ENCODE assay signal across 1 cellular context in the genomic region with DNA sequence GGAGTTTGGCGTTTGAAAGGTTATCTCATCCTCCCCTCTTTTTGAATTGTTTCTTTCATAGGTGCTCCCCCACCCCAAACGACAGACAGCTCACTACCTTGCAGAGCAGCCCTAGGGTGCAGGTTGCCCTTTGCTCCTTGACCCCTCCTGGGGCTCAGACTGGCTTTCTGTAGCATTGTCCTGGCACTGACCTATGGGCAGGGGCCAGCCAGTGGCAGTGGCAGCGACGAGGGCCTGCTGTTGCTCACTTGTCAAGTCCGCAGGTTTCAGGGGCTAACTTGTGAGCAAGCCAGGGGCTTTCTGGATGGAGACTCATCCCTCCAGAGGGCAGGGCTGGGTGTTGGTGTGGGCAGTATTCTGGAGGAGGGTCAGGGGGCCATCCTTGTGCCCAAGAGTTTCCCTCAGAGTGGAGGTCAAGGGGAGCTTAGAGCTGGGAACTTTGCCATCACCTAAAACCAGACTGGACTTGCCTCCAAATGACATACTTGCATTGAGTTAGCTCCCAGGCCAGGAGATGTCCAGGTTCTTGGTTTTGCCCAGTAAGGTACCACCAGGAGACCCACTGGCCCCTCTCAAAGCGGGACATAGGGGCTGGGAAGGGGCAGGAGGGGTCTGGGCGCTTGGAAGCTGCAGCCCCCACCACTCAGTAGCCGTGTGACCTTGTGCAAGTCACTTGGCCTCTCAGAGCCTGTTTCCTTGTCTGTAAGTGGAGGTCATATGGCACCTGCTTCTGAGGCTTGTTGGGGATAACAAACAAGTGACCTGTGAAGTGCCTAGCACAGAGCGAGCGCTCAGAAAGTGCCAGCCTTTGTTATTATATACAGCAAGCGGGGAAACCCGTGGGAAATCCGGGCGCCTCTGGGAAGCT.
A peak's percentile ranks its signal among the peaks of the same experiment; 100 is the strongest.
TF ChIP-seq lines count a peak whose summit lies in the region.

No MANE protein-coding gene starts in this region.

TF ChIP-seq in HepG2, 621 proteins besides CTCF, POLR2A, EP300 and RAD21 (continued from another document):
- TF ChIP-seq, protein P1, sequence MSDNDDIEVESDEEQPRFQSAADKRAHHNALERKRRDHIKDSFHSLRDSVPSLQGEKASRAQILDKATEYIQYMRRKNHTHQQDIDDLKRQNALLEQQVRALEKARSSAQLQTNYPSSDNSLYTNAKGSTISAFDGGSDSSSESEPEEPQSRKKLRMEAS (IDR thresholded peaks at IDR 0.05), result peak; percentile 29; the same call in 1 of the 2 replicates
- TF ChIP-seq REPIN1 (CRISPR knock-in tag; IDR thresholded peaks at IDR 0.05; ENCODE audit: borderline replicate concordance, low read depth), result 0 out of 2 replicates have a peak, but pooled peaks have one; percentile 18
- TF ChIP-seq, protein P2, sequence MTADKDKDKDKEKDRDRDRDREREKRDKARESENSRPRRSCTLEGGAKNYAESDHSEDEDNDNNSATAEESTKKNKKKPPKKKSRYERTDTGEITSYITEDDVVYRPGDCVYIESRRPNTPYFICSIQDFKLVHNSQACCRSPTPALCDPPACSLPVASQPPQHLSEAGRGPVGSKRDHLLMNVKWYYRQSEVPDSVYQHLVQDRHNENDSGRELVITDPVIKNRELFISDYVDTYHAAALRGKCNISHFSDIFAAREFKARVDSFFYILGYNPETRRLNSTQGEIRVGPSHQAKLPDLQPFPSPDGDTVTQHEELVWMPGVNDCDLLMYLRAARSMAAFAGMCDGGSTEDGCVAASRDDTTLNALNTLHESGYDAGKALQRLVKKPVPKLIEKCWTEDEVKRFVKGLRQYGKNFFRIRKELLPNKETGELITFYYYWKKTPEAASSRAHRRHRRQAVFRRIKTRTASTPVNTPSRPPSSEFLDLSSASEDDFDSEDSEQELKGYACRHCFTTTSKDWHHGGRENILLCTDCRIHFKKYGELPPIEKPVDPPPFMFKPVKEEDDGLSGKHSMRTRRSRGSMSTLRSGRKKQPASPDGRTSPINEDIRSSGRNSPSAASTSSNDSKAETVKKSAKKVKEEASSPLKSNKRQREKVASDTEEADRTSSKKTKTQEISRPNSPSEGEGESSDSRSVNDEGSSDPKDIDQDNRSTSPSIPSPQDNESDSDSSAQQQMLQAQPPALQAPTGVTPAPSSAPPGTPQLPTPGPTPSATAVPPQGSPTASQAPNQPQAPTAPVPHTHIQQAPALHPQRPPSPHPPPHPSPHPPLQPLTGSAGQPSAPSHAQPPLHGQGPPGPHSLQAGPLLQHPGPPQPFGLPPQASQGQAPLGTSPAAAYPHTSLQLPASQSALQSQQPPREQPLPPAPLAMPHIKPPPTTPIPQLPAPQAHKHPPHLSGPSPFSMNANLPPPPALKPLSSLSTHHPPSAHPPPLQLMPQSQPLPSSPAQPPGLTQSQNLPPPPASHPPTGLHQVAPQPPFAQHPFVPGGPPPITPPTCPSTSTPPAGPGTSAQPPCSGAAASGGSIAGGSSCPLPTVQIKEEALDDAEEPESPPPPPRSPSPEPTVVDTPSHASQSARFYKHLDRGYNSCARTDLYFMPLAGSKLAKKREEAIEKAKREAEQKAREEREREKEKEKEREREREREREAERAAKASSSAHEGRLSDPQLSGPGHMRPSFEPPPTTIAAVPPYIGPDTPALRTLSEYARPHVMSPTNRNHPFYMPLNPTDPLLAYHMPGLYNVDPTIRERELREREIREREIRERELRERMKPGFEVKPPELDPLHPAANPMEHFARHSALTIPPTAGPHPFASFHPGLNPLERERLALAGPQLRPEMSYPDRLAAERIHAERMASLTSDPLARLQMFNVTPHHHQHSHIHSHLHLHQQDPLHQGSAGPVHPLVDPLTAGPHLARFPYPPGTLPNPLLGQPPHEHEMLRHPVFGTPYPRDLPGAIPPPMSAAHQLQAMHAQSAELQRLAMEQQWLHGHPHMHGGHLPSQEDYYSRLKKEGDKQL (CRISPR knock-in tag; IDR thresholded peaks at IDR 0.05; ENCODE audit: low read depth), result no peak
- TF ChIP-seq, protein P3, sequence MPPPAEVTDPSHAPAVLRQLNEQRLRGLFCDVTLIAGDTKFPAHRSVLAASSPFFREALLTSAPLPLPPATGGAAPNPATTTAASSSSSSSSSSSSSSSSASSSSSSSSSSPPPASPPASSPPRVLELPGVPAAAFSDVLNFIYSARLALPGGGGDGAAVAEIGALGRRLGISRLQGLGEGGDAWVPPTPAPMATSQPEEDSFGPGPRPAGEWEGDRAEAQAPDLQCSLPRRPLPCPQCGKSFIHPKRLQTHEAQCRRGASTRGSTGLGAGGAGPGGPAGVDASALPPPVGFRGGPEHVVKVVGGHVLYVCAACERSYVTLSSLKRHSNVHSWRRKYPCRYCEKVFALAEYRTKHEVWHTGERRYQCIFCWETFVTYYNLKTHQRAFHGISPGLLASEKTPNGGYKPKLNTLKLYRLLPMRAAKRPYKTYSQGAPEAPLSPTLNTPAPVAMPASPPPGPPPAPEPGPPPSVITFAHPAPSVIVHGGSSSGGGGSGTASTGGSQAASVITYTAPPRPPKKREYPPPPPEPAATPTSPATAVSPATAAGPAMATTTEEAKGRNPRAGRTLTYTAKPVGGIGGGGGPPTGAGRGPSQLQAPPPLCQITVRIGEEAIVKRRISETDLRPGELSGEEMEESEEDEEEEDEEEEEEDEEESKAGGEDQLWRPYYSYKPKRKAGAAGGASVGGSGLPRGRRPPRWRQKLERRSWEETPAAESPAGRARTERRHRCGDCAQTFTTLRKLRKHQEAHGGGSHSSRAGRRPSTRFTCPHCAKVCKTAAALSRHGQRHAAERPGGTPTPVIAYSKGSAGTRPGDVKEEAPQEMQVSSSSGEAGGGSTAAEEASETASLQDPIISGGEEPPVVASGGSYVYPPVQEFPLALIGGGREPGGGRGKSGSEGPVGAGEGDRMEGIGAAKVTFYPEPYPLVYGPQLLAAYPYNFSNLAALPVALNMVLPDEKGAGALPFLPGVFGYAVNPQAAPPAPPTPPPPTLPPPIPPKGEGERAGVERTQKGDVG (CRISPR knock-in tag; IDR thresholded peaks at IDR 0.05; ENCODE audit: borderline replicate concordance), result 0 out of 2 replicates have a peak, but pooled peaks have one; percentile 18
- peak; percentile 86; the same call in 1 of the 2 replicates for TF ChIP-seq ZMYM3 (CRISPR knock-in tag; IDR thresholded peaks at IDR 0.05)
- TF ChIP-seq, protein P4, sequence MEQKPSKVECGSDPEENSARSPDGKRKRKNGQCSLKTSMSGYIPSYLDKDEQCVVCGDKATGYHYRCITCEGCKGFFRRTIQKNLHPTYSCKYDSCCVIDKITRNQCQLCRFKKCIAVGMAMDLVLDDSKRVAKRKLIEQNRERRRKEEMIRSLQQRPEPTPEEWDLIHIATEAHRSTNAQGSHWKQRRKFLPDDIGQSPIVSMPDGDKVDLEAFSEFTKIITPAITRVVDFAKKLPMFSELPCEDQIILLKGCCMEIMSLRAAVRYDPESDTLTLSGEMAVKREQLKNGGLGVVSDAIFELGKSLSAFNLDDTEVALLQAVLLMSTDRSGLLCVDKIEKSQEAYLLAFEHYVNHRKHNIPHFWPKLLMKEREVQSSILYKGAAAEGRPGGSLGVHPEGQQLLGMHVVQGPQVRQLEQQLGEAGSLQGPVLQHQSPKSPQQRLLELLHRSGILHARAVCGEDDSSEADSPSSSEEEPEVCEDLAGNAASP (CRISPR knock-in tag; IDR thresholded peaks at IDR 0.05; ENCODE audit: borderline replicate concordance), result 0 out of 2 replicates have a peak, but pooled peaks have one; percentile 33
- TF ChIP-seq, protein P5, sequence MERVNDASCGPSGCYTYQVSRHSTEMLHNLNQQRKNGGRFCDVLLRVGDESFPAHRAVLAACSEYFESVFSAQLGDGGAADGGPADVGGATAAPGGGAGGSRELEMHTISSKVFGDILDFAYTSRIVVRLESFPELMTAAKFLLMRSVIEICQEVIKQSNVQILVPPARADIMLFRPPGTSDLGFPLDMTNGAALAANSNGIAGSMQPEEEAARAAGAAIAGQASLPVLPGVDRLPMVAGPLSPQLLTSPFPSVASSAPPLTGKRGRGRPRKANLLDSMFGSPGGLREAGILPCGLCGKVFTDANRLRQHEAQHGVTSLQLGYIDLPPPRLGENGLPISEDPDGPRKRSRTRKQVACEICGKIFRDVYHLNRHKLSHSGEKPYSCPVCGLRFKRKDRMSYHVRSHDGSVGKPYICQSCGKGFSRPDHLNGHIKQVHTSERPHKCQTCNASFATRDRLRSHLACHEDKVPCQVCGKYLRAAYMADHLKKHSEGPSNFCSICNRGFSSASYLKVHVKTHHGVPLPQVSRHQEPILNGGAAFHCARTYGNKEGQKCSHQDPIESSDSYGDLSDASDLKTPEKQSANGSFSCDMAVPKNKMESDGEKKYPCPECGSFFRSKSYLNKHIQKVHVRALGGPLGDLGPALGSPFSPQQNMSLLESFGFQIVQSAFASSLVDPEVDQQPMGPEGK (CRISPR knock-in tag; IDR thresholded peaks at IDR 0.05), result peak; percentile 32; the same call in 1 of the 2 replicates
- TF ChIP-seq, protein P6, sequence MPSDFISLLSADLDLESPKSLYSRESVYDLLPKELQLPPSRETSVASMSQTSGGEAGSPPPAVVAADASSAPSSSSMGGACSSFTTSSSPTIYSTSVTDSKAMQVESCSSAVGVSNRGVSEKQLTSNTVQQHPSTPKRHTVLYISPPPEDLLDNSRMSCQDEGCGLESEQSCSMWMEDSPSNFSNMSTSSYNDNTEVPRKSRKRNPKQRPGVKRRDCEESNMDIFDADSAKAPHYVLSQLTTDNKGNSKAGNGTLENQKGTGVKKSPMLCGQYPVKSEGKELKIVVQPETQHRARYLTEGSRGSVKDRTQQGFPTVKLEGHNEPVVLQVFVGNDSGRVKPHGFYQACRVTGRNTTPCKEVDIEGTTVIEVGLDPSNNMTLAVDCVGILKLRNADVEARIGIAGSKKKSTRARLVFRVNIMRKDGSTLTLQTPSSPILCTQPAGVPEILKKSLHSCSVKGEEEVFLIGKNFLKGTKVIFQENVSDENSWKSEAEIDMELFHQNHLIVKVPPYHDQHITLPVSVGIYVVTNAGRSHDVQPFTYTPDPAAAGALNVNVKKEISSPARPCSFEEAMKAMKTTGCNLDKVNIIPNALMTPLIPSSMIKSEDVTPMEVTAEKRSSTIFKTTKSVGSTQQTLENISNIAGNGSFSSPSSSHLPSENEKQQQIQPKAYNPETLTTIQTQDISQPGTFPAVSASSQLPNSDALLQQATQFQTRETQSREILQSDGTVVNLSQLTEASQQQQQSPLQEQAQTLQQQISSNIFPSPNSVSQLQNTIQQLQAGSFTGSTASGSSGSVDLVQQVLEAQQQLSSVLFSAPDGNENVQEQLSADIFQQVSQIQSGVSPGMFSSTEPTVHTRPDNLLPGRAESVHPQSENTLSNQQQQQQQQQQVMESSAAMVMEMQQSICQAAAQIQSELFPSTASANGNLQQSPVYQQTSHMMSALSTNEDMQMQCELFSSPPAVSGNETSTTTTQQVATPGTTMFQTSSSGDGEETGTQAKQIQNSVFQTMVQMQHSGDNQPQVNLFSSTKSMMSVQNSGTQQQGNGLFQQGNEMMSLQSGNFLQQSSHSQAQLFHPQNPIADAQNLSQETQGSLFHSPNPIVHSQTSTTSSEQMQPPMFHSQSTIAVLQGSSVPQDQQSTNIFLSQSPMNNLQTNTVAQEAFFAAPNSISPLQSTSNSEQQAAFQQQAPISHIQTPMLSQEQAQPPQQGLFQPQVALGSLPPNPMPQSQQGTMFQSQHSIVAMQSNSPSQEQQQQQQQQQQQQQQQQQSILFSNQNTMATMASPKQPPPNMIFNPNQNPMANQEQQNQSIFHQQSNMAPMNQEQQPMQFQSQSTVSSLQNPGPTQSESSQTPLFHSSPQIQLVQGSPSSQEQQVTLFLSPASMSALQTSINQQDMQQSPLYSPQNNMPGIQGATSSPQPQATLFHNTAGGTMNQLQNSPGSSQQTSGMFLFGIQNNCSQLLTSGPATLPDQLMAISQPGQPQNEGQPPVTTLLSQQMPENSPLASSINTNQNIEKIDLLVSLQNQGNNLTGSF (CRISPR knock-in tag; IDR thresholded peaks at IDR 0.05), result no peak
- TF ChIP-seq GFI1 (CRISPR knock-in tag; IDR thresholded peaks at IDR 0.05; ENCODE audit: borderline replicate concordance), result peak; percentile 36
- no peak for TF ChIP-seq SOX6 (IDR thresholded peaks at IDR 0.05)
- peak; percentile 47 for TF ChIP-seq SOX6 (CRISPR knock-in tag; IDR thresholded peaks at IDR 0.05)
- TF ChIP-seq NFKBIZ (CRISPR knock-in tag; IDR thresholded peaks at IDR 0.05), result 0 out of 2 replicates have a peak, but pooled peaks have one; percentile 12
- TF ChIP-seq GATA4 (IDR thresholded peaks at IDR 0.05; ENCODE audit: borderline replicate concordance, low read depth), result 0 out of 2 replicates have a peak, but pooled peaks have one; percentile 29
- TF ChIP-seq ZNF343 (CRISPR knock-in tag; IDR thresholded peaks at IDR 0.05), result peak; percentile 14; the same call in 1 of the 2 replicates
- peak; percentile 68; the same call in 1 of the 2 replicates for TF ChIP-seq NR2C2 (CRISPR knock-in tag; IDR thresholded peaks at IDR 0.05; ENCODE audit: borderline replicate concordance)
- TF ChIP-seq ZNF790 (CRISPR knock-in tag; IDR thresholded peaks at IDR 0.05; ENCODE audit: borderline replicate concordance), result 0 out of 2 replicates have a peak, but pooled peaks have one; percentile 25
- TF ChIP-seq EED (CRISPR knock-in tag; IDR thresholded peaks at IDR 0.05), result 0 out of 2 replicates have a peak, but pooled peaks have one; percentile 13
- no peak for TF ChIP-seq TCF12 (IDR thresholded peaks at IDR 0.05)
- no peak for TF ChIP-seq TCF12 (CRISPR knock-in tag; IDR thresholded peaks at IDR 0.05)
- 0 out of 2 replicates have a peak, but pooled peaks have one; percentile 28 for TF ChIP-seq SNAPC2 (CRISPR knock-in tag; IDR thresholded peaks at IDR 0.05)
- TF ChIP-seq, protein P7, sequence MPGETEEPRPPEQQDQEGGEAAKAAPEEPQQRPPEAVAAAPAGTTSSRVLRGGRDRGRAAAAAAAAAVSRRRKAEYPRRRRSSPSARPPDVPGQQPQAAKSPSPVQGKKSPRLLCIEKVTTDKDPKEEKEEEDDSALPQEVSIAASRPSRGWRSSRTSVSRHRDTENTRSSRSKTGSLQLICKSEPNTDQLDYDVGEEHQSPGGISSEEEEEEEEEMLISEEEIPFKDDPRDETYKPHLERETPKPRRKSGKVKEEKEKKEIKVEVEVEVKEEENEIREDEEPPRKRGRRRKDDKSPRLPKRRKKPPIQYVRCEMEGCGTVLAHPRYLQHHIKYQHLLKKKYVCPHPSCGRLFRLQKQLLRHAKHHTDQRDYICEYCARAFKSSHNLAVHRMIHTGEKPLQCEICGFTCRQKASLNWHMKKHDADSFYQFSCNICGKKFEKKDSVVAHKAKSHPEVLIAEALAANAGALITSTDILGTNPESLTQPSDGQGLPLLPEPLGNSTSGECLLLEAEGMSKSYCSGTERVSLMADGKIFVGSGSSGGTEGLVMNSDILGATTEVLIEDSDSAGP (CRISPR knock-in tag; IDR thresholded peaks at IDR 0.05; ENCODE audit: borderline replicate concordance), result peak; percentile 52; the same call in 1 of the 2 replicates
- peak; percentile 92 for TF ChIP-seq HNRNPL (IDR thresholded peaks at IDR 0.05; ENCODE audit: low read depth, low read length)
- TF ChIP-seq SP4 (CRISPR knock-in tag; IDR thresholded peaks at IDR 0.05), result peak; percentile 35; the same call in 1 of the 2 replicates
